In the genomic region with DNA sequence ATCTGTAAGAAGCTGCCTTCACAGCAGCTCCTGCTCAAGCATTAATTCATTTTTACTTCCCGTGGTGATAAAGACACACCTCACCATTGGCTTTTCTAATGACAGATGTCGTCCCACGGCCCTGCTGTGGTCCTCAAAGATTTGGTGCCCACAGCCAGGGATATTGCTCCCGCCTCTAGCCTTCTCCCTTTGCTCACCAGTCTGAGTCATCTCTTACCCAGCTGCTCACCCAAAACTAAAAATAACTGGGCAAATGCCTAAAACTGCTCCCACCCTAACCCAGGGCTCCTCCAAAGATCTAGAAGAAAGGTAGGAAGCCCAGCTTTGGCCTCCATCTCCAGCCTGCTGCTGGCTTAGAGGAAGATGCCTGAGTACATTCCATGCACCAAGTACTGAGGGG, we compare ENCODE assay signal across 18 cellular contexts.
"Had no signal": no experiment of that assay in that cellular context is flagged by ENCODE, and none has a peak within 500 bp of the region (broad histone marks: within the 10 kb centered on the region; RNA-seq: fewer than 3 reads in every experiment).

No MANE protein-coding gene starts in this region.

- ATAC-seq: effector memory CD8-positive, alpha-beta T cell; foreskin keratinocyte; gastroesophageal sphincter; left cardiac atrium; left lung; left ventricle myocardium superior; lower lobe of right lung had no signal

- H3K4me3 ChIP-seq: colonic mucosa, esophagus muscularis mucosa, gastroesophageal sphincter, heart left ventricle, hepatocyte, left lung, lower lobe of right lung had no signal

- H3K27ac ChIP-seq: colonic mucosa, esophagus muscularis mucosa, foreskin keratinocyte, gastroesophageal sphincter, heart left ventricle, hepatocyte, left lung, lower lobe of right lung had no signal

- H3K27ac Mint-ChIP-seq: dendritic cell treated with granulocyte-macrophage colony-stimulating factor and Interleukin-4, amounts not matched to agents 40 ng/mL and 50 ng/mL, for 4 days; effector memory CD8-positive, alpha-beta T cell had no signal

- H3K36me3 ChIP-seq: colonic mucosa, esophagus muscularis mucosa, gastroesophageal sphincter, heart left ventricle, left lung, lower lobe of right lung had no signal

- H3K4me3 Mint-ChIP-seq: dendritic cell treated with granulocyte-macrophage colony-stimulating factor and Interleukin-4, amounts not matched to agents 40 ng/mL and 50 ng/mL, for 4 days; effector memory CD8-positive, alpha-beta T cell had no signal

- H3K4me1 ChIP-seq: colonic mucosa, foreskin keratinocyte, heart left ventricle, left lung, lower lobe of right lung had no signal

- H3K27me3 Mint-ChIP-seq: dendritic cell treated with granulocyte-macrophage colony-stimulating factor and Interleukin-4, amounts not matched to agents 40 ng/mL and 50 ng/mL, for 4 days had no signal

- H3K9me3 ChIP-seq: colonic mucosa, esophagus muscularis mucosa, gastroesophageal sphincter, heart left ventricle, left lung, lower lobe of right lung had no signal

- DNase-seq: cerebellar nuclear complex; colonic mucosa; cortex of kidney; effector CD8-positive, alpha-beta T cell; effector memory CD8-positive, alpha-beta T cell; foreskin keratinocyte; heart left ventricle; hypothalamus; left cardiac atrium; left lung; left ventricle myocardium superior; lower lobe of right lung; mesenchymal stem cell; midbrain had no signal

- H3K27me3 ChIP-seq: colonic mucosa, esophagus muscularis mucosa, foreskin keratinocyte, gastroesophageal sphincter, heart left ventricle, hepatocyte, left lung had no signal
